Comparison of ENCODE assay signal across 15 cellular contexts in genomic region chr4:98166025-98166730, GRCh38. TPM values are rescaled to one million over a fixed set of nuclear protein-coding genes. Genes with fewer than 3 reads are reported as not detected.
DNase-seq lines count a peak whose midpoint lies in the region; ATAC-seq and TF ChIP-seq lines count a peak whose summit lies in the region.
"Had no signal": no experiment of that assay in that cellular context is flagged by ENCODE, and none has a peak within 500 bp of the region (broad histone marks: within the 10 kb centered on the region; RNA-seq: fewer than 3 reads in every experiment).

No MANE protein-coding gene starts in this region.

- H3K36me3 ChIP-seq in adipocyte (ENCODE audit: control insufficient read depth, insufficient read depth, low read length, severe bottlenecking) (no peaks in the 10 kb centered on the region), heart left ventricle (no peaks in the 10 kb centered on the region), gastrocnemius medialis (no peaks in the 10 kb centered on the region)
- H3K36me3 ChIP-seq: BLaER1 had no signal

- H3K27ac Mint-ChIP-seq in naive thymus-derived CD8-positive, alpha-beta T cell: no peak overlapping the region

- intact Hi-C loops in heart left ventricle (cut with DNase I): loop anchor here in 1 of 10 donors (1.0 kb wide), 1 partner anchor 23 kb away; the partner anchor contains the start of gene STPG2
- intact Hi-C loops in gastrocnemius medialis (cut with DNase I; ENCODE audit: low total_unique reads): loop anchor here (1.0 kb wide), 1 partner anchor 94 kb away; no protein-coding TSS in a partner anchor

- no peak overlapping the region for H3K4me3 Mint-ChIP-seq in naive thymus-derived CD8-positive, alpha-beta T cell

- H3K9me3 ChIP-seq in adipocyte (ENCODE audit: control insufficient read depth, low read length) (no peaks in the 10 kb centered on the region), heart left ventricle (no peaks in the 10 kb centered on the region), gastrocnemius medialis (no peaks in the 10 kb centered on the region)
- H3K9me3 ChIP-seq: BLaER1 had no signal

- peaks cover 0 to 2% (median 0%) of the 10 kb centered on the region in 5 donors for H3K27me3 Mint-ChIP-seq in naive thymus-derived CD8-positive, alpha-beta T cell

- H3K4me1 ChIP-seq in adipocyte (ENCODE audit: control insufficient read depth, insufficient read depth, low read length) (peaks cover 17% of the 10 kb centered on the region), heart left ventricle (peaks cover 0 to 5% (median 0%) of the 10 kb centered on the region in 12 donors), gastrocnemius medialis (peaks cover 3 to 11% of the 10 kb centered on the region in 2 donors)
- H3K4me1 ChIP-seq: BLaER1 had no signal

- H3K4me3 ChIP-seq in adipocyte (ENCODE audit: low read length) (no peak overlapping the region), heart left ventricle (no peak overlapping the region), gastrocnemius medialis (no peak overlapping the region)
- H3K4me3 ChIP-seq: BLaER1 had no signal

- peaks cover 0 to 5% (median 0%) of the 10 kb centered on the region in 9 donors for H3K9me3 Mint-ChIP-seq in naive thymus-derived CD8-positive, alpha-beta T cell

- ATAC-seq in heart left ventricle: peak; percentile 98 to 100 (median 99)
- ATAC-seq in gastrocnemius medialis: peak; percentile 97 to 99
- ATAC-seq in GM21390 (IDR thresholded peaks at IDR 0.05; ENCODE audit: unreplicated experiment): no peak
- ATAC-seq in naive thymus-derived CD8-positive, alpha-beta T cell: no peak

- in situ Hi-C loops in gastrocnemius medialis (cut with MboI; ENCODE audit: low sequenced_read_pairs in 4 of 4): no loop called here

- H3K9ac ChIP-seq in adipocyte (ENCODE audit: low read length): no peak overlapping the region
- H3K9ac ChIP-seq: BLaER1 had no signal

- DNase-seq in HPDE6-E6E7 (ENCODE audit: extremely low spot score): peak; percentile 93
- DNase-seq in adipocyte (ENCODE audit: low read depth): peak; percentile 30
- peak; percentile 60 to 86 (median 63) for DNase-seq in heart left ventricle
- peak; percentile 60 to 79 for DNase-seq in gastrocnemius medialis
- no peak for DNase-seq in activated CD4-positive, CD25-positive, alpha-beta regulatory T cell treated with anti-CD3 and anti-CD28 coated beads, Interleukin-2, amount 50 U/mL, for 72 hours
- no peak for DNase-seq in activated CD4-positive, alpha-beta T cell treated with anti-CD3 and anti-CD28 coated beads, Interleukin-2, amount 50 U/mL, for 1 hour
- DNase-seq in naive thymus-derived CD8-positive, alpha-beta T cell: no peak
- DNase-seq: activated CD4-positive, alpha-beta T cell treated with anti-CD3 and anti-CD28 coated beads for 4 hours; effector CD4-positive, alpha-beta T cell; NCI-H1436; NCI-H774; stimulated activated CD4-positive, alpha-beta T cell treated with anti-CD3 and anti-CD28 coated beads, Interleukin-2, amount 100 ng/mL, for 24 hours had no signal

- POLR2A ChIA-PET in naive thymus-derived CD8-positive, alpha-beta T cell (lab: Charles Lee): interaction anchor here (0.6 kb wide), 1 partner anchor 1396 kb away, joined by 6 read pairs; no protein-coding TSS in a partner anchor

- TF ChIP-seq CTCF in heart left ventricle (IDR thresholded peaks at IDR 0.05): no peak
- no peak for TF ChIP-seq CTCF in gastrocnemius medialis (IDR thresholded peaks at IDR 0.05 in 4 of 5, conservative IDR thresholded peaks at IDR 0.05 in 1 of 5)

- WGBS in heart left ventricle, 4 donors: 72 to 79% (median 77%) methylated on average over 7 of the region's 7 CpGs

- peaks cover 0 to 3% (median 0%) of the 10 kb centered on the region in 4 donors for H3K4me1 Mint-ChIP-seq in naive thymus-derived CD8-positive, alpha-beta T cell

- TF ChIP-seq POLR2A in heart left ventricle (IDR thresholded peaks at IDR 0.05) (no peak), gastrocnemius medialis (IDR thresholded peaks at IDR 0.05) (no peak)

- H3K27ac ChIP-seq in heart left ventricle (peak overlapping the region in 4 of 12 donors; percentile 30 to 61 (median 50)), gastrocnemius medialis (peak overlapping the region in 2 of 4 donors; percentile 29 to 35)
- H3K27ac ChIP-seq: BLaER1 had no signal

- H3K36me3 Mint-ChIP-seq in naive thymus-derived CD8-positive, alpha-beta T cell: no peaks in the 10 kb centered on the region

- no peaks in the 10 kb centered on the region for H3K27me3 ChIP-seq in adipocyte (replicated peaks; ENCODE audit: control insufficient read depth, insufficient read depth, low read length)
- no peaks in the 10 kb centered on the region for H3K27me3 ChIP-seq in heart left ventricle
- no peaks in the 10 kb centered on the region for H3K27me3 ChIP-seq in gastrocnemius medialis
- H3K27me3 ChIP-seq: BLaER1 had no signal

RNA-seq across cellular contexts. Expression of gene STPG2, which starts 22.9 kb away (rescaled TPM):
- total RNA-seq in heart left ventricle (under 1 TPM in 7 of 9 donors, not detected in 2; 0.16 to 0.71 (median 0.32) TPM), gastrocnemius medialis (under 1 TPM in 1 of 4 donors, not detected in 3; 0.42 TPM)
- polyA plus RNA-seq in heart left ventricle: not detected
- under 1 TPM in 1 of 2 experiments, not detected in 1; 0.47 TPM for total RNA-seq in naive thymus-derived CD8-positive, alpha-beta T cell
- polyA plus RNA-seq in naive thymus-derived CD8-positive, alpha-beta T cell: under 1 TPM in 2 of 3 donors, not detected in 1; 0.09 to 0.10 TPM
- total RNA-seq: G401 had no signal

Comparison
In these comparisons a context has a peak if more than half of its experiments do, and no peak if none do; other contexts are left out.
1. DNase-seq: peak in HPDE6-E6E7 (single experiment), adipocyte (single experiment), heart left ventricle (5 of 5) and gastrocnemius medialis (2 of 2); none in activated CD4-positive, CD25-positive, alpha-beta regulatory T cell treated with anti-CD3 and anti-CD28 coated beads, Interleukin-2, amount 50 U/mL, for 72 hours (single experiment), activated CD4-positive, alpha-beta T cell treated with anti-CD3 and anti-CD28 coated beads, Interleukin-2, amount 50 U/mL, for 1 hour (single experiment) and naive thymus-derived CD8-positive, alpha-beta T cell (0 of 10).
2. ATAC-seq: peak in heart left ventricle (4 of 4) and gastrocnemius medialis (2 of 2); none in GM21390 (single experiment) and naive thymus-derived CD8-positive, alpha-beta T cell (0 of 2).